In genomic region chr9:32385135-32385884, GRCh38 we compare ENCODE assay signal across 8 cellular contexts. TPM values are rescaled to one million over a fixed set of nuclear protein-coding genes. Genes with fewer than 3 reads are reported as not detected.
A peak's percentile ranks its signal among the peaks of the same experiment; 100 is the strongest.
DNase-seq lines count a peak whose midpoint lies in the region; ATAC-seq, FAIRE-seq and TF ChIP-seq lines count a peak whose summit lies in the region.

No MANE protein-coding gene starts in this region.

- POLR2A ChIA-PET in GM12878 (lab: Charles Lee) = interaction anchor here (0.7 to 2.6 kb wide), 3 partner anchors 139 to 167 kb away, joined by 3 to 9 read pairs (median 9); partner anchors contain the start of genes RIGI, SMIM27 and TOPORS

- peak overlapping the region in 1 of 2 experiments; percentile 92 for H3K23ac ChIP-seq in mesenchymal stem cell (ENCODE audit: low read length in 2 of 2)

- H3K27me3 ChIP-seq in heart right ventricle (peaks cover 0 to 13% (median 0%) of the 10 kb centered on the region in 7 donors), GM12878 (replicated peaks in 1 of 2; ENCODE audit: control insufficient read depth in 2 of 2, insufficient read depth in 2 of 2, low read length in 1 of 2) (no peaks in the 10 kb centered on the region; a peak in 2 of 4 replicates), mesenchymal stem cell (ENCODE audit: control insufficient read depth in 1 of 2, insufficient read depth in 1 of 2, low read length in 2 of 2) (no peaks in the 10 kb centered on the region), aorta (ENCODE audit: control insufficient read depth in 1 of 2, insufficient read depth in 2 of 2, low read length in 1 of 2) (no peaks in the 10 kb centered on the region)

- no peaks in the 10 kb centered on the region for H4K20me1 ChIP-seq in GM12878 (ENCODE audit: control insufficient read depth, insufficient read depth)

- no peak for TF ChIP-seq EP300 in GM12878 (IDR thresholded peaks at IDR 0.05; ENCODE audit: borderline replicate concordance in 1 of 2, control insufficient read depth in 1 of 2, low read depth in 2 of 2, low read length in 2 of 2)

- H3K36me3 ChIP-seq in heart right ventricle (peaks cover 0 to 7% (median 0%) of the 10 kb centered on the region in 9 donors), GM12878 (ENCODE audit: control insufficient read depth in 2 of 2, insufficient read depth in 2 of 2, low read length in 1 of 2) (no peaks in the 10 kb centered on the region), mesenchymal stem cell (ENCODE audit: control insufficient read depth in 1 of 2, insufficient read depth in 2 of 2, low read depth in 1 of 2, low read length in 2 of 2) (peaks cover 3 to 35% of the 10 kb centered on the region in 2 experiments), aorta (ENCODE audit: control insufficient read depth in 1 of 2, insufficient read depth in 2 of 2, low read length in 1 of 2) (no peaks in the 10 kb centered on the region)

- no peak overlapping the region for H4K8ac ChIP-seq in mesenchymal stem cell (ENCODE audit: low read length)

- no TSS peak for BruUV-seq in GM12878 (replicated peaks; lab: Mats Ljungman, UMichigan)

- peak overlapping the region; percentile 97 for H3K4me2 ChIP-seq in GM12878 (ENCODE audit: control insufficient read depth, insufficient read depth)
- peak overlapping the region; percentile 73 for H3K4me2 ChIP-seq in mesenchymal stem cell (ENCODE audit: low read length, poor library complexity, severe bottlenecking)

- H3K18ac ChIP-seq in mesenchymal stem cell (ENCODE audit: low read depth in 1 of 2, low read length in 2 of 2) = no peak overlapping the region

- H3K27ac ChIP-seq in heart right ventricle (peak overlapping the region; percentile 14 to 95 (median 87)), GM12878 (ENCODE audit: control insufficient read depth, insufficient read depth) (no peak overlapping the region), mesenchymal stem cell (ENCODE audit: low read length, poor library complexity, severe bottlenecking) (peak overlapping the region; percentile 73), aorta (ENCODE audit: low read depth in 1 of 2, low read length in 2 of 2) (peak overlapping the region in 1 of 2 donors; percentile 65)

- no peak for DNase-seq in heart right ventricle
- DNase-seq in cardiac septum (ENCODE audit: low spot score) = no peak
- DNase-seq in GM12878 (ENCODE audit: low read depth, low spot score) = no peak
- no peak for DNase-seq in mesenchymal stem cell
- DNase-seq in aorta = no peak
- no peak for DNase-seq in NCI-H1436 (lab: John Stamatoyannopoulos, UW)
- no peak for DNase-seq in KG1 (lab: John Stamatoyannopoulos, UW)
- no peak for DNase-seq in stimulated activated CD4-positive, alpha-beta T cell treated with anti-CD3 and anti-CD28 coated beads, Interleukin-4, amount 100 ng/mL, for 1 hour

- H2BK120ac ChIP-seq in mesenchymal stem cell (ENCODE audit: low read depth, low read length) = no peak overlapping the region

- TF ChIP-seq CTCF in heart right ventricle (IDR thresholded peaks at IDR 0.05) (no peak), GM12878 (IDR thresholded peaks at IDR 0.05 in 2 of 3, conservative IDR thresholded peaks at IDR 0.05 in 1 of 3; ENCODE audit: control insufficient read depth in 2 of 3, extremely low read depth in 1 of 3, insufficient read depth in 1 of 3, low read depth in 3 of 3, low read length in 3 of 3) (no peak)

- FAIRE-seq in GM12878 (lab: Jason Lieb, UNC) = no peak

- SMC1A ChIA-PET in GM12878 (lab: Charles Lee; ENCODE audit: uncharacterized antibody, unreplicated experiment) = interaction anchor here (0.9 to 2.6 kb wide), 6 partner anchors 137 to 195 kb away, joined by 3 to 16 read pairs (median 7); partner anchors contain the start of gene RIGI

- peak overlapping the region; percentile 57 to 99 (median 82) for H3K4me3 ChIP-seq in heart right ventricle
- peak overlapping the region; percentile 69 for H3K4me3 ChIP-seq in GM12878
- peak overlapping the region; percentile 93 to 98 for H3K4me3 ChIP-seq in mesenchymal stem cell (ENCODE audit: insufficient read depth in 1 of 2, low read depth in 1 of 2, low read length in 2 of 2)
- peak overlapping the region; percentile 19 to 47 for H3K4me3 ChIP-seq in aorta (ENCODE audit: low read length in 2 of 2)

- TF ChIP-seq RAD21 in GM12878 (IDR thresholded peaks at IDR 0.05; ENCODE audit: insufficient read depth, low read depth, low read length) = no peak

- H3K4me1 ChIP-seq in heart right ventricle (peaks cover 0 to 41% (median 26%) of the 10 kb centered on the region in 9 donors), GM12878 (ENCODE audit: control insufficient read depth, insufficient read depth, low read length) (0 out of 2 replicates have a peak, but pooled peaks cover 3% of the 10 kb centered on the region), mesenchymal stem cell (ENCODE audit: control insufficient read depth, insufficient read depth, low read depth, low read length) (peaks cover 7% of the 10 kb centered on the region), aorta (ENCODE audit: control insufficient read depth in 1 of 2, insufficient read depth in 2 of 2, low read length in 2 of 2) (no peaks in the 10 kb centered on the region)

- H3K79me2 ChIP-seq in GM12878 (ENCODE audit: control insufficient read depth, insufficient read depth, low read length) = no peaks in the 10 kb centered on the region

- no peak overlapping the region for H2BK5ac ChIP-seq in mesenchymal stem cell (ENCODE audit: low read depth, low read length, poor library complexity, severe bottlenecking)

- H2AK5ac ChIP-seq in mesenchymal stem cell (ENCODE audit: low read length, severe bottlenecking) = no peak overlapping the region

- H3K14ac ChIP-seq in mesenchymal stem cell (ENCODE audit: low read length in 2 of 2) = peak overlapping the region in 1 of 2 experiments; percentile 98

- intact Hi-C loops in heart right ventricle (cut with DNase I) (loop anchor here in 2 of 10 donors (2.0 to 10.0 kb wide), 2 partner anchors 139 to 187 kb away; partner anchors contain the start of genes NDUFB6 (in 1 of the 2) and RIGI (in 1 of the 2)), cardiac septum (cut with DNase I) (loop anchor here (10.0 kb wide), 2 partner anchors 79 to 639 kb away; partner anchors contain the start of gene DNAJA1), GM12878 (cut with micrococcal nuclease; ENCODE audit: unreplicated experiment) (loop anchor here (5.0 kb wide), 1 partner anchor 87 kb away; no protein-coding TSS in a partner anchor), aorta (cut with DNase I) (loop anchor here in 1 of 2 donors (2.0 kb wide), 1 partner anchor 187 kb away; the partner anchor contains the start of gene NDUFB6)

- no peak overlapping the region for H2BK15ac ChIP-seq in mesenchymal stem cell (ENCODE audit: low read depth, poor library complexity, severe bottlenecking)

- peak overlapping the region in 1 of 2 experiments; percentile 83 for H3K4ac ChIP-seq in mesenchymal stem cell (ENCODE audit: low read depth in 1 of 2, low read length in 2 of 2)

- no peak for ATAC-seq in heart right ventricle
- ATAC-seq in GM12878 = no peak
- no peak for ATAC-seq in aorta (ENCODE audit: low FRiP score)

- H3K9ac ChIP-seq in GM12878 (ENCODE audit: control insufficient read depth, insufficient read depth, low read length) (peak overlapping the region; percentile 21; the same call in 1 of the 2 replicates), mesenchymal stem cell (ENCODE audit: low read length) (peak overlapping the region; percentile 94)

- H3K9me3 ChIP-seq in heart right ventricle (no peaks in the 10 kb centered on the region), GM12878 (replicated peaks; ENCODE audit: control insufficient read depth, insufficient read depth, low read length) (no peaks in the 10 kb centered on the region), mesenchymal stem cell (ENCODE audit: control insufficient read depth, low read length) (no peaks in the 10 kb centered on the region), aorta (ENCODE audit: control insufficient read depth, low read length) (no peaks in the 10 kb centered on the region)

- in situ Hi-C loops in GM12878 (cut with MboI) = no loop called here

- no peak overlapping the region for H2BK12ac ChIP-seq in mesenchymal stem cell (ENCODE audit: low read length in 2 of 2)

- no peak for TF ChIP-seq POLR2A in GM12878 (IDR thresholded peaks at IDR 0.05; ENCODE audit: low read depth, low read length)

- CTCF ChIA-PET in GM12878 (lab: Yijun Ruan, JAX) = interaction anchor here (1.3 to 6.5 kb wide), 5 partner anchors 141 to 584 kb away, joined by 3 to 102 read pairs (median 11); partner anchors contain the start of genes NDUFB6 and RIGI

- H3K79me1 ChIP-seq in mesenchymal stem cell (replicated peaks; ENCODE audit: low read length, poor library complexity, severe bottlenecking) = peaks cover 6% of the 10 kb centered on the region

- H2AFZ ChIP-seq in GM12878 (ENCODE audit: control insufficient read depth, low read depth, low read length) = peak overlapping the region; percentile 78
- H2AFZ ChIP-seq in mesenchymal stem cell (ENCODE audit: low read depth, low read length) = peak overlapping the region; percentile 92

- RAD21 ChIA-PET in GM12878 (lab: Charles Lee; ENCODE audit: unreplicated experiment) = interaction anchor here (0.9 to 4.8 kb wide), 7 partner anchors 11 to 197 kb away, joined by 3 to 21 read pairs (median 5); partner anchors contain the start of gene RIGI

- H4K91ac ChIP-seq in mesenchymal stem cell (ENCODE audit: low read length) = no peak overlapping the region

- WGBS in heart right ventricle, 2 donors = 25 to 26% methylated on average over 4 of the region's 4 CpGs
- WGBS in GM12878 (ENCODE audit: insufficient coverage, insufficient replicate concordance, low lambda C conversion rate, missing lambda C conversion rate) = 37% methylated on average over 4 of the region's 4 CpGs
- WGBS in mesenchymal stem cell = 4% methylated on average over 3 of the region's 4 CpGs
- 26 to 27% methylated on average over 4 of the region's 4 CpGs for WGBS in aorta, 2 donors

RNA-seq across cellular contexts. Expression of gene ACO1, which starts 0.9 kb away (rescaled TPM):
- total RNA-seq in heart right ventricle = 10 to 100 TPM; 55.2 to 77.6 (median 66.3) TPM
- polyA plus RNA-seq in heart right ventricle = 10 to 100 TPM in 1 of 2 donors, 1 to 10 TPM in 1; 7.1 to 25.8 TPM
- 51.5 TPM for total RNA-seq in cardiac septum
- total RNA-seq in GM12878 (2013; cell fraction: nucleolus; rRNA removed) = 1.6 and 1.8 TPM in 2 replicates
- 3.0 and 3.3 TPM in 2 replicates for total RNA-seq in GM12878 (2014; rRNA removed)
- 2.4 and 3.2 TPM in 2 replicates for total RNA-seq in GM12878 (2014; rRNA removed; fragmentation: Illumina TruSeq; extraction: Trizol)
- 3.4 and 3.5 TPM in 2 replicates for total RNA-seq in GM12878 (2021)
- 5.2 TPM for polyA plus RNA-seq in GM12878 (2011; ENCODE audit: low read depth)
- 5.6 and 6.4 TPM in 2 replicates for polyA plus RNA-seq in GM12878 (2011; rRNA removed)
- 4.4 and 4.5 TPM in 2 replicates for polyA plus RNA-seq in GM12878 (2011; cell fraction: cytosol; rRNA removed)
- polyA plus RNA-seq in GM12878 (2011; cell fraction: nucleus; rRNA removed) = 3.0 and 3.7 TPM in 2 replicates
- polyA plus RNA-seq in GM12878 (2012) = 5.9 and 7.7 TPM in 2 replicates
- polyA plus RNA-seq in GM12878 (2014; fragmentation: Illumina TruSeq; extraction: Trizol) = 3.3 and 3.5 TPM in 2 replicates
- polyA plus RNA-seq in GM12878 (2014; fragmentation: Nextera tagmentation; extraction: Ambion mirVana) = under 1 TPM; 0.21 to 0.53 TPM
- polyA plus RNA-seq in GM12878 (2014; rRNA removed) = 2.5 and 2.9 TPM in 2 replicates
- polyA plus RNA-seq in GM12878 (2016; fragmentation: Nextera tagmentation; extraction: Ambion mirVana) = 1 to 10 TPM; 4.2 to 6.5 TPM
- polyA minus RNA-seq in GM12878 (2011; rRNA and poly(A)+ RNA removed) = 7.1 TPM in 2 replicates
- 1.4 and 1.7 TPM in 2 replicates for polyA minus RNA-seq in GM12878 (2011; cell fraction: cytosol; rRNA and poly(A)+ RNA removed)
- 0.97 and 1.1 TPM in 2 replicates for polyA minus RNA-seq in GM12878 (2011; cell fraction: nucleus; rRNA and poly(A)+ RNA removed)
- polyA plus RNA-seq in mesenchymal stem cell (2013, experiment 1 of 2) = 49.5 TPM
- 50.6 TPM for polyA plus RNA-seq in mesenchymal stem cell (2013, experiment 2 of 2)
- total RNA-seq in aorta = 10 to 100 TPM; 29.4 to 30.5 TPM
- 10 to 100 TPM; 11.0 to 17.7 TPM for polyA plus RNA-seq in aorta

Comparison
In these comparisons a context has a peak if more than half of its experiments do, and no peak if none do; other contexts are left out.
1. H3K4me3 ChIP-seq: peak in every context shown above with its lines; median percentile 96 in mesenchymal stem cell; 82 in heart right ventricle; 69 in GM12878; 33 in aorta.
2. RNA of gene ACO1, which starts 0.9 kb away (total RNA-seq): 55.2 to 77.6 TPM in heart right ventricle, 51.5 TPM in cardiac septum (single experiment) and 29.4 to 30.5 TPM in aorta; 1.6 to 3.5 TPM in GM12878; every median in the first group is over 4 times any median in the second.